11 cellular contexts compared by ENCODE assay signal in the genomic region with DNA sequence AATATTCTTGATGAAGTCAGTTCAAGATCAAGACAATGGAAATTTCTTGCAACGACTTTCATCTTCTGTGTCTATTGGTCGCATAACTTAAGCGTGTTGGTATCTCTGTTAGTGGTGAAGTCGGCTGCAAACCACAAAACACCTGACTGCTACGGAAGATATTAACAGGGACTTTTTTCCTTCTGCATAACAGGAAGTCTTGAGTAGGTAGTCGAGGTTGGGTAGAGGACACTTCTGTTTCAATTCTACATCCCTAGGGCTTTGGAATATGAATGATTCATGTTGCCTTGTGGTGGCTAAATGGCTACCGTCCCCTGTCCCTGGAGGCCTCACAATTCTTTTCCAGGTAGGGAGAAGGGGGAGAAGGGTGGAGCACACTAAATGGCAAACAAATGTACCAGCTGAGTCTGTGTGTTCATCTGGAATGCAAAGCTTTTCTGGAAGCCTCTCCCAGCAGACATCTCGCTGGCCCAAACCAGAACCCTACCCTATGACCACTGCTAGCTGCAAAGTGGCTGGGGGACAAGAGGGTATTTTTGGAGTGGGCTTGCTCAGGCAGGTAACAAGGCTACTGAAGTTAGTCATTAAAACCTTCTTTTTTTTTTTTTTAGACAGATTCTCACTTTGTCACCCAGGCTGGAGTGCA. TPM values are rescaled to one million over a fixed set of nuclear protein-coding genes. Genes with fewer than 3 reads are reported as not detected.
A peak's percentile ranks its signal among the peaks of the same experiment; 100 is the strongest.
DNase-seq lines count a peak whose midpoint lies in the region; ATAC-seq and TF ChIP-seq lines count a peak whose summit lies in the region.
"Had no signal": no experiment of that assay in that cellular context is flagged by ENCODE, and none has a peak within 500 bp of the region (broad histone marks: within the 10 kb centered on the region; RNA-seq: fewer than 3 reads in every experiment).

No MANE protein-coding gene starts in this region.

- peaks cover 0 to 5% (median 0%) of the 10 kb centered on the region in 7 donors for H3K9me3 Mint-ChIP-seq in CD4-positive, CD25-positive, alpha-beta regulatory T cell
- H3K9me3 Mint-ChIP-seq in activated T-helper 17 cell treated with anti-CD3 and anti-CD28 coated beads, Interleukin-2, amount 50 U/mL, for 72 hours = no peaks in the 10 kb centered on the region
- H3K9me3 Mint-ChIP-seq in HFFc6 (no peaks in the 10 kb centered on the region), chondrocyte (ENCODE audit: low read depth) (no peaks in the 10 kb centered on the region)

- H3K27me3 Mint-ChIP-seq in CD4-positive, CD25-positive, alpha-beta regulatory T cell = no peaks in the 10 kb centered on the region
- H3K27me3 Mint-ChIP-seq in activated T-helper 17 cell treated with anti-CD3 and anti-CD28 coated beads, Interleukin-2, amount 50 U/mL, for 72 hours = no peaks in the 10 kb centered on the region
- peaks cover 2% of the 10 kb centered on the region for H3K27me3 Mint-ChIP-seq in HFFc6 (ENCODE audit: insufficient read depth)
- H3K27me3 Mint-ChIP-seq in chondrocyte (ENCODE audit: low read depth) = peaks cover 18% of the 10 kb centered on the region

- no peaks in the 10 kb centered on the region for H3K36me3 ChIP-seq in CD4-positive, CD25-positive, alpha-beta regulatory T cell (ENCODE audit: control insufficient read depth, insufficient read depth, low read length)
- H3K36me3 ChIP-seq in KMS-11 (ENCODE audit: insufficient read depth) = no peaks in the 10 kb centered on the region

- TF ChIP-seq CTCF in KMS-11 (conservative IDR thresholded peaks at IDR 0.05; ENCODE audit: low read depth, low read length) (no peak), HFFc6 (IDR thresholded peaks at IDR 0.05) (no peak), chondrocyte (IDR thresholded peaks at IDR 0.05) (no peak)

- peak overlapping the region; percentile 22; the same call in 1 of the 2 replicates for H2AFZ ChIP-seq in KMS-11 (ENCODE audit: low read depth)

- H3K9me3 ChIP-seq in CD4-positive, CD25-positive, alpha-beta regulatory T cell (ENCODE audit: control insufficient read depth in 2 of 2, low read length in 2 of 2) = no peaks in the 10 kb centered on the region

- H3K4me2 ChIP-seq in KMS-11 = peak overlapping the region; percentile 63

- ATAC-seq in CD4-positive, CD25-positive, alpha-beta regulatory T cell (ENCODE audit: low read depth in 2 of 2) = peak; percentile 87 to 91
- ATAC-seq in GM19438 (IDR thresholded peaks at IDR 0.05; ENCODE audit: low read depth, unreplicated experiment) = peak; percentile 64
- peak; percentile 94 for ATAC-seq in activated T-helper 17 cell treated with anti-CD3 and anti-CD28 coated beads, Interleukin-2, amount 50 U/mL, for 72 hours (replicated peaks)

- H3K27me3 ChIP-seq in CD4-positive, CD25-positive, alpha-beta regulatory T cell (ENCODE audit: control insufficient read depth, insufficient read depth, low read length) = no peaks in the 10 kb centered on the region
- no peaks in the 10 kb centered on the region for H3K27me3 ChIP-seq in KMS-11 (ENCODE audit: insufficient read depth, low read depth)

- peaks cover 33% of the 10 kb centered on the region for H3K4me1 ChIP-seq in CD4-positive, CD25-positive, alpha-beta regulatory T cell (ENCODE audit: control insufficient read depth, insufficient read depth, low read length, poor library complexity, severe bottlenecking)
- H3K4me1 ChIP-seq in KMS-11 (ENCODE audit: low read depth, poor library complexity, severe bottlenecking) = peaks cover 17% of the 10 kb centered on the region

- no peaks in the 10 kb centered on the region for H4K20me1 ChIP-seq in KMS-11 (ENCODE audit: insufficient read depth)

- H3K79me2 ChIP-seq in KMS-11 (ENCODE audit: insufficient read depth, low read depth) = no peaks in the 10 kb centered on the region

- DNase-seq in CD4-positive, CD25-positive, alpha-beta regulatory T cell = peak; percentile 65 to 92 (median 84)
- DNase-seq in GDM1 (lab: John Stamatoyannopoulos, UW) (no peak), HFFc6 (no peak), HUDEP-2 (lab: John Stamatoyannopoulos, UW; ENCODE audit: unreplicated experiment in 76 of 76) (no peak), chondrocyte (ENCODE audit: low spot score) (no peak)
- DNase-seq: hippocampal formation, nucleus accumbens had no signal

- H3K4me1 Mint-ChIP-seq in CD4-positive, CD25-positive, alpha-beta regulatory T cell = peaks cover 19 to 66% (median 30%) of the 10 kb centered on the region in 4 donors
- H3K4me1 Mint-ChIP-seq in activated T-helper 17 cell treated with anti-CD3 and anti-CD28 coated beads, Interleukin-2, amount 50 U/mL, for 72 hours = peaks cover 15% of the 10 kb centered on the region
- H3K4me1 Mint-ChIP-seq in HFFc6 (ENCODE audit: low read depth) = no peaks in the 10 kb centered on the region
- H3K4me1 Mint-ChIP-seq in chondrocyte (ENCODE audit: low read depth) = no peaks in the 10 kb centered on the region

- peak overlapping the region; percentile 86 to 90 (median 88) for H3K4me3 Mint-ChIP-seq in CD4-positive, CD25-positive, alpha-beta regulatory T cell
- H3K4me3 Mint-ChIP-seq in activated T-helper 17 cell treated with anti-CD3 and anti-CD28 coated beads, Interleukin-2, amount 50 U/mL, for 72 hours = peak overlapping the region; percentile 50
- no peak overlapping the region for H3K4me3 Mint-ChIP-seq in HFFc6
- no peak overlapping the region for H3K4me3 Mint-ChIP-seq in chondrocyte (ENCODE audit: unreplicated experiment)

- peak overlapping the region; percentile 96 to 99 (median 97) for H3K27ac Mint-ChIP-seq in CD4-positive, CD25-positive, alpha-beta regulatory T cell
- peak overlapping the region; percentile 82 for H3K27ac Mint-ChIP-seq in activated T-helper 17 cell treated with anti-CD3 and anti-CD28 coated beads, Interleukin-2, amount 50 U/mL, for 72 hours
- no peak overlapping the region for H3K27ac Mint-ChIP-seq in HFFc6
- no peak overlapping the region for H3K27ac Mint-ChIP-seq in chondrocyte (ENCODE audit: unreplicated experiment)

- no peaks in the 10 kb centered on the region for H3K36me3 Mint-ChIP-seq in CD4-positive, CD25-positive, alpha-beta regulatory T cell
- H3K36me3 Mint-ChIP-seq in activated T-helper 17 cell treated with anti-CD3 and anti-CD28 coated beads, Interleukin-2, amount 50 U/mL, for 72 hours (ENCODE audit: low read depth) = no peaks in the 10 kb centered on the region
- H3K36me3 Mint-ChIP-seq in HFFc6 (ENCODE audit: low read depth) (no peaks in the 10 kb centered on the region), chondrocyte (ENCODE audit: low read depth) (no peaks in the 10 kb centered on the region)

- no peak overlapping the region for H3K9ac ChIP-seq in KMS-11

- peak overlapping the region; percentile 80 for H3K4me3 ChIP-seq in CD4-positive, CD25-positive, alpha-beta regulatory T cell (ENCODE audit: low read depth, low read length)
- H3K4me3 ChIP-seq in KMS-11 (IDR thresholded peaks at IDR 0.05; ENCODE audit: insufficient read depth, low read depth, low read length) = no peak overlapping the region

- H3K27ac ChIP-seq in CD4-positive, CD25-positive, alpha-beta regulatory T cell (ENCODE audit: insufficient read depth, low read length, poor library complexity, severe bottlenecking) = peak overlapping the region; percentile 84
- H3K27ac ChIP-seq in KMS-11 = peak overlapping the region; percentile 47; the same call in 1 of the 2 replicates

RNA-seq across cellular contexts. Expression of a gene that starts 34.6 kb away (rescaled TPM):
- total RNA-seq in CD4-positive, CD25-positive, alpha-beta regulatory T cell = not detected
- polyA plus RNA-seq in CD4-positive, CD25-positive, alpha-beta regulatory T cell = not detected
- total RNA-seq in activated T-helper 17 cell treated with anti-CD3 and anti-CD28 coated beads, Interleukin-2, amount 50 U/mL, for 72 hours = not detected
- total RNA-seq in HFFc6 (2021; fragmentation: NEBNext Ultra II Directional; extraction: Animal tissue kit (Norgen Biotek cat#: 25700)) = under 1 TPM in 4 of 6 experiments, not detected in 2; 0.32 to 0.63 (median 0.44) TPM
- total RNA-seq in chondrocyte = not detected in 3 replicates
- total RNA-seq: MCF 10A had no signal

Comparison
In these comparisons a context has a peak if more than half of its experiments do, and no peak if none do; other contexts are left out.
1. DNase-seq: peak in CD4-positive, CD25-positive, alpha-beta regulatory T cell (3 of 3); none in GDM1 (single experiment), HFFc6 (single experiment), HUDEP-2 (0 of 76) and chondrocyte (single experiment).
2. H3K27ac Mint-ChIP-seq: peak in CD4-positive, CD25-positive, alpha-beta regulatory T cell (3 of 3) and activated T-helper 17 cell treated with anti-CD3 and anti-CD28 coated beads, Interleukin-2, amount 50 U/mL, for 72 hours (single experiment); none in HFFc6 (single experiment) and chondrocyte (single experiment).
3. H3K4me3 Mint-ChIP-seq: peak in CD4-positive, CD25-positive, alpha-beta regulatory T cell (4 of 4) and activated T-helper 17 cell treated with anti-CD3 and anti-CD28 coated beads, Interleukin-2, amount 50 U/mL, for 72 hours (single experiment); none in HFFc6 (single experiment) and chondrocyte (single experiment).
4. Peak in every context shown above with its lines, with median percentiles within 50 percentile points of each other: ATAC-seq.